10 cellular contexts compared by ENCODE assay signal in the genomic region with DNA sequence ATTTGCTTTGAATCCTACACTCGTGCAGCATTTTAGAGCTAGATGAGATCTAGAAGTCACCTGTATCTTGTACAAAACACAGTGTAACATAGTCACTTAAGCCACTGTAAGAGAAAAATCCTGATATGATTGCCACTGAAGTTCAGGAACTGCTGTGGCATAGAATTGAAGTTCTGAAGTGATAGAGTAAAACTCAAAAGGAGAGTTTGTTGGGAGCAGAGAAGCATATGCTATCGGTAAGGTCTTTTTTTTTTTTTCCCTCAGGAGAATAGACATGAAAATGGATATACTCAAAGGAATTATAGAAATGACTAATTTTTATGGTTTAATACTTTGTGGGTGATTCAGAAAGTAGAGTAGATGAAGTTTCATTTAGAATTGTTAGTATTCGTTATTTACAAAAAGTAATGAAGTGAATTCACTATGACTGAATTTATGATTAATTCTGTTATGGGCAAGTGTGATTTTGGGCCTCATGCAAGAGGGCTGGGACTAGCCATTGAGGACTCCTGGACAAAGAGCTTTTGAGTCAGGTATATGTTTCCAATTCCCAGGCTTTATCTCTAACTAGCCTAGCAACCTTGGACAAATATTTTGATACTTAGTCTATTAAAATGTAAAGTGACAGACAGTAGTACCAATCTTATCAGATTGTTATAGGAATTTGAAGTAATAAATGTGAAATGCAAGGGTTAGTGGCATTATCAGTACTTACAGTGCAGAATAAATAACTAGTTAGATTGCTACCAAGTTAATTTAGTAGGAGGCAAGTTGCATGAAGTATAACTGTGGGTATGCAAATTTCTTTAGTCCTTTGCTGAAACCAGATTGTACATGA. TPM values are rescaled to one million over a fixed set of nuclear protein-coding genes. Genes with fewer than 3 reads are reported as not detected.
DNase-seq lines count a peak whose midpoint lies in the region; ATAC-seq, FAIRE-seq and TF ChIP-seq lines count a peak whose summit lies in the region.
"Had no signal": no experiment of that assay in that cellular context is flagged by ENCODE, and none has a peak within 500 bp of the region (broad histone marks: within the 10 kb centered on the region; RNA-seq: fewer than 3 reads in every experiment).

No MANE protein-coding gene starts in this region.

- CTCF ChIA-PET in activated CD4-positive, alpha-beta T cell treated with anti-CD3 and anti-CD28 coated beads for 36 hours (lab: Charles Lee): no interaction called here
- CTCF ChIA-PET in CD8-positive, alpha-beta T cell (lab: Charles Lee): no interaction called here

- H3K27ac ChIP-seq in VCaP (peak overlapping the region; percentile 97), foreskin keratinocyte (peak overlapping the region; percentile 29)
- no peak overlapping the region for H3K27ac ChIP-seq in CD8-positive, alpha-beta T cell (ENCODE audit: low read depth, low read length)

- no peak overlapping the region for H3K27ac Mint-ChIP-seq in activated CD4-positive, alpha-beta T cell treated with anti-CD3 and anti-CD28 coated beads for 36 hours
- H3K27ac Mint-ChIP-seq in type B pancreatic cell: peak overlapping the region; percentile 41
- H3K27ac Mint-ChIP-seq in CD8-positive, alpha-beta T cell: no peak overlapping the region

- no peaks in the 10 kb centered on the region for H3K27me3 ChIP-seq in foreskin keratinocyte
- no peaks in the 10 kb centered on the region for H3K27me3 ChIP-seq in CD8-positive, alpha-beta T cell (ENCODE audit: insufficient read depth, low read length)

- no peaks in the 10 kb centered on the region for H3K36me3 Mint-ChIP-seq in activated CD4-positive, alpha-beta T cell treated with anti-CD3 and anti-CD28 coated beads for 36 hours (ENCODE audit: low read depth)
- peaks cover 5% of the 10 kb centered on the region for H3K36me3 Mint-ChIP-seq in type B pancreatic cell
- H3K36me3 Mint-ChIP-seq in CD8-positive, alpha-beta T cell: peaks cover 3% of the 10 kb centered on the region

- no peak for DNase-seq in activated CD4-positive, alpha-beta T cell treated with anti-CD3 and anti-CD28 coated beads for 36 hours
- DNase-seq in activated CD4-positive, alpha-beta T cell treated with anti-CD3 and anti-CD28 coated beads for 4 hours: no peak
- DNase-seq in foreskin keratinocyte (peak in 1 of 2 donors; percentile 23), type B pancreatic cell (ENCODE audit: extremely low spot score, unreplicated experiment) (no peak), DMS79 (lab: John Stamatoyannopoulos, UW) (no peak), frontal cortex (ENCODE audit: low spot score in 2 of 2) (no peak)
- no peak for DNase-seq in CD8-positive, alpha-beta T cell
- DNase-seq: islet precursor cell had no signal

- H3K4me1 ChIP-seq in foreskin keratinocyte: peaks cover 19% of the 10 kb centered on the region
- no peaks in the 10 kb centered on the region for H3K4me1 ChIP-seq in CD8-positive, alpha-beta T cell (ENCODE audit: insufficient read depth, low read length)

- no peak overlapping the region for H3K4me3 ChIP-seq in CD8-positive, alpha-beta T cell (ENCODE audit: low read depth, low read length)

- no peaks in the 10 kb centered on the region for H3K9me3 Mint-ChIP-seq in activated CD4-positive, alpha-beta T cell treated with anti-CD3 and anti-CD28 coated beads for 36 hours (ENCODE audit: low read depth)
- no peaks in the 10 kb centered on the region for H3K9me3 Mint-ChIP-seq in type B pancreatic cell
- H3K9me3 Mint-ChIP-seq in CD8-positive, alpha-beta T cell: no peaks in the 10 kb centered on the region

- H3K9me3 ChIP-seq in CD8-positive, alpha-beta T cell (ENCODE audit: low read length): no peaks in the 10 kb centered on the region

- peak; percentile 35 for ATAC-seq in activated CD4-positive, alpha-beta T cell treated with anti-CD3 and anti-CD28 coated beads for 36 hours
- ATAC-seq in foreskin keratinocyte: peak; percentile 6
- ATAC-seq in CD8-positive, alpha-beta T cell: no peak

- intact Hi-C loops in activated CD4-positive, alpha-beta T cell treated with anti-CD3 and anti-CD28 coated beads for 36 hours (cut with DNase I, micrococcal nuclease): loop anchor here (5.0 to 10.0 kb wide), 2 partner anchors 1135 to 1583 kb away; a partner anchor contains a TSS
- intact Hi-C loops in CD8-positive, alpha-beta T cell (cut with DNase I, micrococcal nuclease): no loop called here

- peaks cover 38% of the 10 kb centered on the region for H3K4me1 Mint-ChIP-seq in activated CD4-positive, alpha-beta T cell treated with anti-CD3 and anti-CD28 coated beads for 36 hours
- peaks cover 30% of the 10 kb centered on the region for H3K4me1 Mint-ChIP-seq in type B pancreatic cell (ENCODE audit: unreplicated experiment)
- H3K4me1 Mint-ChIP-seq in CD8-positive, alpha-beta T cell (ENCODE audit: low read depth): peaks cover 19% of the 10 kb centered on the region

- TF ChIP-seq CTCF in VCaP (conservative IDR thresholded peaks at IDR 0.05): no peak
- TF ChIP-seq CTCF in foreskin keratinocyte (conservative IDR thresholded peaks at IDR 0.05): no peak
- TF ChIP-seq CTCF in type B pancreatic cell (conservative IDR thresholded peaks at IDR 0.05): no peak
- no peak for TF ChIP-seq CTCF in CD8-positive, alpha-beta T cell (IDR thresholded peaks at IDR 0.05)

- H3K36me3 ChIP-seq in CD8-positive, alpha-beta T cell (ENCODE audit: insufficient read depth, low read length): no peaks in the 10 kb centered on the region

- H3K4me3 Mint-ChIP-seq in activated CD4-positive, alpha-beta T cell treated with anti-CD3 and anti-CD28 coated beads for 36 hours: no peak overlapping the region
- H3K4me3 Mint-ChIP-seq in type B pancreatic cell: peak overlapping the region; percentile 95
- no peak overlapping the region for H3K4me3 Mint-ChIP-seq in CD8-positive, alpha-beta T cell

- no peak for FAIRE-seq in frontal cortex (lab: Jason Lieb, UNC)
- FAIRE-seq: GM18507 had no signal

- peaks cover 8% of the 10 kb centered on the region for H3K27me3 Mint-ChIP-seq in activated CD4-positive, alpha-beta T cell treated with anti-CD3 and anti-CD28 coated beads for 36 hours
- no peaks in the 10 kb centered on the region for H3K27me3 Mint-ChIP-seq in type B pancreatic cell
- H3K27me3 Mint-ChIP-seq in CD8-positive, alpha-beta T cell (ENCODE audit: low read depth): peaks cover 9% of the 10 kb centered on the region

- POLR2A ChIA-PET in activated CD4-positive, alpha-beta T cell treated with anti-CD3 and anti-CD28 coated beads for 36 hours (lab: Charles Lee): no interaction called here
- POLR2A ChIA-PET in CD8-positive, alpha-beta T cell (lab: Charles Lee): interaction anchor here (0.7 kb wide), 1 partner anchor 291 kb away, joined by 6 read pairs; no protein-coding TSS in a partner anchor

RNA-seq across cellular contexts. Expression of a gene that starts 3.1 kb away (rescaled TPM):
- 1 to 10 TPM; 4.0 to 4.2 TPM for total RNA-seq in activated CD4-positive, alpha-beta T cell treated with anti-CD3 and anti-CD28 coated beads for 36 hours
- total RNA-seq in foreskin keratinocyte (38.5 and 41.8 TPM in 2 replicates), type B pancreatic cell (ENCODE audit: low replicate concordance) (53.7 and 66.8 TPM in 2 replicates), frontal cortex (55.4 TPM)
- 13.9 and 17.1 TPM in 2 replicates for polyA plus RNA-seq in foreskin keratinocyte
- total RNA-seq in CD8-positive, alpha-beta T cell: under 1 TPM; 0.72 to 0.92 TPM

Comparison
In these comparisons a context has a peak if more than half of its experiments do, and no peak if none do; other contexts are left out.
1. intact Hi-C loops: an anchor here in activated CD4-positive, alpha-beta T cell treated with anti-CD3 and anti-CD28 coated beads for 36 hours (5.0 to 10.0 kb wide); none called in CD8-positive, alpha-beta T cell.